Comparison of ENCODE assay signal across 34 cellular contexts in the genomic region with DNA sequence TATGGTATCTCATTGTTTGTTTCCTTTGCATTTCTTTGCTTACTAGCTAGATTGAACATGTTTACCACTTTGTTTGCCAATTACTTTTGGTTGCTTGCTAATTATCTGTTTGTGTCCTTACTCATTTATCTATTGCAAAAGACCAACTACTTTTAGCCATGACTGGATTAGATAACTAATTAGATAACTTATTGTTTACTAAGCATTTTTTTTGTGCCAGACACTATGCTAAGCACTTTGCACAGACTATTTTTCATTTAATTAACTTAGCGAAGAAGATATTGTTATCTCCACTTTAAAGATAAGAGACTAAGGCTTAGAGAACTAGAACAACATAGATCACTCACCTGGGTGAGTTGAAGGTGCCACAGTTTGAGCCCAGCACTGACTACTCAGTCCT.
"Had no signal": no experiment of that assay in that cellular context is flagged by ENCODE, and none has a peak within 500 bp of the region (broad histone marks: within the 10 kb centered on the region; RNA-seq: fewer than 3 reads in every experiment).

No MANE protein-coding gene starts in this region.

- H3K36me3 ChIP-seq: adrenal gland, brain microvascular endothelial cell, breast epithelium had no signal

- H3K4me3 ChIP-seq: adrenal gland, body of pancreas, breast epithelium had no signal

- H3K27ac ChIP-seq: adrenal gland, body of pancreas, brain microvascular endothelial cell, breast epithelium, VCaP had no signal

- FAIRE-seq: astrocyte, colon, TTC549 had no signal

- H3K27me3 ChIP-seq: adrenal gland, body of pancreas, brain microvascular endothelial cell, breast epithelium had no signal

- ATAC-seq: activated CD8-positive, alpha-beta T cell treated with anti-CD3 and anti-CD28 coated beads for 36 hours; activated naive CD4-positive, alpha-beta T cell treated with anti-CD3 and anti-CD28 coated beads, Interleukin-2, amount 50 U/mL, for 72 hours; activated T-cell treated with anti-CD3 and anti-CD28 coated beads, Interleukin-2, amount 50 U/mL, for 4 hours; activated T-cell treated with anti-CD3 and anti-CD28 coated beads, Interleukin-2, amount 50 U/mL, for 72 hours; activated T-helper 17 cell treated with anti-CD3 and anti-CD28 coated beads, Interleukin-2, amount 50 U/mL, for 72 hours; body of pancreas had no signal

- H3K9me3 ChIP-seq: adrenal gland, body of pancreas, breast epithelium had no signal

- DNase-seq: activated B cell treated with CpG ODN at 0.5 μM for 24 hours; activated CD4-positive, alpha-beta memory T cell treated with anti-CD3 and anti-CD28 coated beads for 36 hours; activated CD4-positive, alpha-beta T cell treated with anti-CD3 and anti-CD28 coated beads for 4 hours; activated CD4-positive, alpha-beta T cell treated with anti-CD3 and anti-CD28 coated beads, Interleukin-2, amount 10 ng/mL, durations not matched to agents 24 days and 14 days; activated CD4-positive, alpha-beta T cell treated with anti-CD3 and anti-CD28 coated beads, Interleukin-2, amount 50 U/mL, for 1 hour; activated CD4-positive, alpha-beta T cell treated with anti-CD3 and anti-CD28 coated beads, Interleukin-2, amount 50 U/mL, for 4 hours; activated CD4-positive, CD25-positive, alpha-beta regulatory T cell treated with anti-CD3 and anti-CD28 coated beads, Interleukin-2, amount 50 U/mL, for 72 hours; activated CD8-positive, alpha-beta memory T cell treated with anti-CD3 and anti-CD28 coated beads, Interleukin-2, amount 50 U/mL, for 4 hours; activated CD8-positive, alpha-beta T cell treated with anti-CD3 and anti-CD28 coated beads for 36 hours; activated effector memory CD4-positive, alpha-beta T cell treated with anti-CD3 and anti-CD28 coated beads, Interleukin-2, amount 50 U/mL, for 16 hours; activated gamma-delta T cell treated with Interleukin-2 at 50 U/mL for 16 hours; activated naive CD4-positive, alpha-beta T cell; activated naive CD4-positive, alpha-beta T cell treated with anti-CD3 and anti-CD28 coated beads for 36 hours; activated naive CD4-positive, alpha-beta T cell treated with anti-CD3 and anti-CD28 coated beads, Interleukin-2, amount 50 U/mL, for 16 hours; activated naive CD8-positive, alpha-beta T cell treated with anti-CD3 and anti-CD28 coated beads for 36 hours; activated T-cell treated with anti-CD3 and anti-CD28 coated beads for 4 hours; activated T-cell treated with anti-CD3 and anti-CD28 coated beads, Interleukin-2, amount 50 U/mL, for 1 hour; activated T-cell treated with anti-CD3 and anti-CD28 coated beads, Interleukin-2, amount 50 U/mL, for 4 hours; activated T-cell treated with anti-CD3 and anti-CD28 coated beads, Interleukin-2, amount 50 U/mL, for 72 hours; adrenal gland; amniotic stem cell; aorta; body of pancreas; brain microvascular endothelial cell; central memory CD4-positive, alpha-beta T cell; T-helper 2 cell; T-helper 9 cell had no signal

- H3K4me1 ChIP-seq: adrenal gland, body of pancreas, breast epithelium had no signal
